Comparison of ENCODE assay signal across 8 cellular contexts in genomic region chr14:69547701-69548348, GRCh38. TPM values are rescaled to one million over a fixed set of nuclear protein-coding genes. Genes with fewer than 3 reads are reported as not detected.
DNase-seq lines count a peak whose midpoint lies in the region; ATAC-seq and TF ChIP-seq lines count a peak whose summit lies in the region.

No MANE protein-coding gene starts in this region.

- intact Hi-C loops in body of pancreas (cut with DNase I), result no loop called here

- H3K27me3 ChIP-seq in MM.1S (replicated peaks; ENCODE audit: insufficient read depth, low read length) (no peaks in the 10 kb centered on the region), body of pancreas (no peaks in the 10 kb centered on the region), layer of hippocampus (ENCODE audit: control insufficient read depth, insufficient read depth, low read length) (peaks cover 11% of the 10 kb centered on the region)

- H3K9me3 ChIP-seq in MM.1S (replicated peaks; ENCODE audit: insufficient read depth, low read length) (no peaks in the 10 kb centered on the region), body of pancreas (no peaks in the 10 kb centered on the region)

- no peak overlapping the region for H3K4me3 ChIP-seq in MM.1S (ENCODE audit: low read length)
- H3K4me3 ChIP-seq in body of pancreas, result no peak overlapping the region

- peak; percentile 42 for TF ChIP-seq CTCF in MM.1S (IDR thresholded peaks at IDR 0.05; ENCODE audit: low read length)
- TF ChIP-seq CTCF in body of pancreas (IDR thresholded peaks at IDR 0.05), result peak in 6 of 7 experiments; percentile 9 to 48 (median 30)

- H3K9me2 ChIP-seq in MM.1S (replicated peaks; ENCODE audit: insufficient read depth, low read length), result no peaks in the 10 kb centered on the region

- H3K27ac ChIP-seq in MM.1S (ENCODE audit: low read length) (no peak overlapping the region), body of pancreas (no peak overlapping the region), layer of hippocampus (ENCODE audit: low read depth, low read length) (peak overlapping the region; percentile 4)

- no peaks in the 10 kb centered on the region for H3K79me2 ChIP-seq in MM.1S (ENCODE audit: low read length)

- TF ChIP-seq POLR2A in body of pancreas (IDR thresholded peaks at IDR 0.05), result no peak

- H3K4me1 ChIP-seq in MM.1S (ENCODE audit: low read length), result no peaks in the 10 kb centered on the region
- no peaks in the 10 kb centered on the region for H3K4me1 ChIP-seq in body of pancreas

- no peaks in the 10 kb centered on the region for H3F3A ChIP-seq in MM.1S (ENCODE audit: insufficient read depth, low read length)

- no peak overlapping the region for H3K4me2 ChIP-seq in MM.1S (ENCODE audit: low read depth, low read length)

- WGBS in body of pancreas, 2 donors, result 14 to 18% methylated on average over 25 to 46 of the region's 46 CpGs

- H2AFZ ChIP-seq in MM.1S (ENCODE audit: low read length), result no peak overlapping the region

- peak; percentile 31 for DNase-seq in CD1c-positive myeloid dendritic cell (ENCODE audit: extremely low spot score)
- no peak for DNase-seq in MM.1S
- peak in 1 of 4 donors; percentile 14 for DNase-seq in body of pancreas
- no peak for DNase-seq in NCI-H2081 treated with DMSO at 0.1 percent for 48 hours (lab: John Stamatoyannopoulos, UW)
- DNase-seq in pons (ENCODE audit: low spot score), result no peak

- no peaks in the 10 kb centered on the region for H4K20me1 ChIP-seq in MM.1S (ENCODE audit: insufficient read depth, low read length)

- H3K36me3 ChIP-seq in MM.1S (replicated peaks; ENCODE audit: insufficient read depth, low read length) (no peaks in the 10 kb centered on the region), body of pancreas (replicated peaks in 1 of 2; ENCODE audit: insufficient read depth in 1 of 2, low read depth in 2 of 2) (no peaks in the 10 kb centered on the region)

- H3K9ac ChIP-seq in MM.1S (ENCODE audit: low read length), result no peak overlapping the region

- ATAC-seq in body of pancreas, result no peak
- no peak for ATAC-seq in HG03520 (IDR thresholded peaks at IDR 0.05; ENCODE audit: unreplicated experiment)
- no peak for ATAC-seq in HG02798 (IDR thresholded peaks at IDR 0.05; ENCODE audit: poor library complexity, unreplicated experiment)

RNA-seq across cellular contexts. Expression of gene CCDC177, which starts 26.8 kb away (rescaled TPM):
- total RNA-seq in body of pancreas, result not detected
